Comparison of ENCODE assay signal across 10 cellular contexts in the genomic region with DNA sequence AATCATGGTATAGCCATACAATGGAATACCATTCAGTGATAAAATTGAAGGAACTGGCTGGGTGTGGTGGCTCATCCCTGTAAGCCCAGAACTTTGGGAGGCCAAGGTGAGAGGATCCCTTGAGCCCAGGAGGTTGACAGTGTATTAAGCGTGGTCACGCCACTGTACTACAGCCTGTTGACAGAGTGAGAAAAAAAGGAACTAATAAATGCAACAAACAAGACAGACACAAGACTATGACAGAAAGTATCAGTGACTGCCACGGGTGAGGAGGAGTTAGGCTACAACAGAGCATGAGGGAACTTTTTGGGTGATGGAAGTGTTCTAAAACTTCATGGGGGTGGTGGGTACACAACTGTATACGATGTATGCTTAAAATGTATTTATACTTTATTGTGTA. TPM values are rescaled to one million over a fixed set of nuclear protein-coding genes. Genes with fewer than 3 reads are reported as not detected.
DNase-seq lines count a peak whose midpoint lies in the region; ATAC-seq and TF ChIP-seq lines count a peak whose summit lies in the region.
"Had no signal": no experiment of that assay in that cellular context is flagged by ENCODE, and none has a peak within 500 bp of the region (broad histone marks: within the 10 kb centered on the region; RNA-seq: fewer than 3 reads in every experiment).

No MANE protein-coding gene starts in this region.

- peaks cover 31% of the 10 kb centered on the region for H3K4me1 ChIP-seq in CD8-positive, alpha-beta T cell (ENCODE audit: insufficient read depth, low read length)
- H3K4me1 ChIP-seq in naive thymus-derived CD4-positive, alpha-beta T cell (ENCODE audit: control insufficient read depth in 2 of 2, insufficient read depth in 2 of 2, low read length in 2 of 2) = peaks cover 0 to 19% of the 10 kb centered on the region in 2 donors
- no peaks in the 10 kb centered on the region for H3K4me1 ChIP-seq in mesendoderm (ENCODE audit: control insufficient read depth, low read depth, low read length)
- no peaks in the 10 kb centered on the region for H3K4me1 ChIP-seq in SJCRH30

- WGBS in mesendoderm (ENCODE audit: extremely low coverage, insufficient coverage, low lambda C conversion rate) = no CpG with 5 or more reads among the region's 4 CpGs

- H3K4ac ChIP-seq in mesendoderm (ENCODE audit: low read depth, low read length) = no peak overlapping the region

- H4K5ac ChIP-seq in mesendoderm (ENCODE audit: low read length) = no peak overlapping the region

- H2BK5ac ChIP-seq in mesendoderm (ENCODE audit: low read length) = no peak overlapping the region

- no peaks in the 10 kb centered on the region for H3K27me3 Mint-ChIP-seq in CD8-positive, alpha-beta T cell (ENCODE audit: low read depth)
- no peaks in the 10 kb centered on the region for H3K27me3 Mint-ChIP-seq in activated T-helper 2 cell treated with anti-CD3 and anti-CD28 coated beads, Interferon-gamma antibody, Interleukin-2, Interleukin-4, amounts not matched to agents 10 μg/mL and 5 μg/mL and 100 μg/mL, durations not matched to agents 14 hours and 24 hours and 36 hours (ENCODE audit: low read depth)
- H3K27me3 Mint-ChIP-seq in naive thymus-derived CD4-positive, alpha-beta T cell = no peaks in the 10 kb centered on the region

- CTCF ChIA-PET in CD8-positive, alpha-beta T cell (lab: Charles Lee) = no interaction called here
- CTCF ChIA-PET in naive thymus-derived CD4-positive, alpha-beta T cell (lab: Charles Lee) = no interaction called here

- DNase-seq in CD8-positive, alpha-beta T cell = no peak
- DNase-seq in HFF-Myc (ENCODE audit: extremely low read depth, low read depth) = no peak
- DNase-seq in activated T-helper 2 cell treated with anti-CD3 and anti-CD28 coated beads, Interferon-gamma antibody, Interleukin-2, Interleukin-4, amounts not matched to agents 10 μg/mL and 5 μg/mL and 100 μg/mL, durations not matched to agents 14 hours and 24 hours and 36 hours (ENCODE audit: low spot score) = no peak
- no peak for DNase-seq in naive thymus-derived CD4-positive, alpha-beta T cell
- no peak for DNase-seq in mesendoderm
- no peak for DNase-seq in SJCRH30

- H3K4me2 ChIP-seq in mesendoderm (ENCODE audit: low read length) = no peak overlapping the region

- no peak overlapping the region for H2BK15ac ChIP-seq in mesendoderm (replicated peaks; ENCODE audit: low read depth)

- POLR2A ChIA-PET in CD8-positive, alpha-beta T cell (lab: Charles Lee) = no interaction called here
- POLR2A ChIA-PET in naive thymus-derived CD4-positive, alpha-beta T cell (lab: Charles Lee) = no interaction called here

- H3K4me1 Mint-ChIP-seq in CD8-positive, alpha-beta T cell (ENCODE audit: low read depth) = peaks cover 54% of the 10 kb centered on the region
- peaks cover 41% of the 10 kb centered on the region for H3K4me1 Mint-ChIP-seq in activated T-helper 2 cell treated with anti-CD3 and anti-CD28 coated beads, Interferon-gamma antibody, Interleukin-2, Interleukin-4, amounts not matched to agents 10 μg/mL and 5 μg/mL and 100 μg/mL, durations not matched to agents 14 hours and 24 hours and 36 hours (ENCODE audit: low read depth)
- peaks cover 23 to 62% (median 56%) of the 10 kb centered on the region in 7 donors for H3K4me1 Mint-ChIP-seq in naive thymus-derived CD4-positive, alpha-beta T cell

- no peak overlapping the region for H4K8ac ChIP-seq in mesendoderm (ENCODE audit: low read depth, low read length)

- H3K27ac ChIP-seq in CD8-positive, alpha-beta T cell (ENCODE audit: low read depth, low read length) = no peak overlapping the region
- no peak overlapping the region for H3K27ac ChIP-seq in naive thymus-derived CD4-positive, alpha-beta T cell (ENCODE audit: low read depth, low read length)
- H3K27ac ChIP-seq in mesendoderm (ENCODE audit: low read depth, low read length) (no peak overlapping the region), SJCRH30 (no peak overlapping the region)
- H3K27ac ChIP-seq: RWPE1 had no signal

- peaks cover 22% of the 10 kb centered on the region for H3K36me3 Mint-ChIP-seq in CD8-positive, alpha-beta T cell
- peaks cover 50% of the 10 kb centered on the region for H3K36me3 Mint-ChIP-seq in activated T-helper 2 cell treated with anti-CD3 and anti-CD28 coated beads, Interferon-gamma antibody, Interleukin-2, Interleukin-4, amounts not matched to agents 10 μg/mL and 5 μg/mL and 100 μg/mL, durations not matched to agents 14 hours and 24 hours and 36 hours (ENCODE audit: low read depth)
- H3K36me3 Mint-ChIP-seq in naive thymus-derived CD4-positive, alpha-beta T cell = peaks cover 0 to 27% (median 8%) of the 10 kb centered on the region in 5 donors

- ATAC-seq in CD8-positive, alpha-beta T cell = no peak
- no peak for ATAC-seq in naive thymus-derived CD4-positive, alpha-beta T cell
- ATAC-seq in HG02588 (IDR thresholded peaks at IDR 0.05; ENCODE audit: unreplicated experiment) (no peak), HG02970 (IDR thresholded peaks at IDR 0.05; ENCODE audit: low FRiP score, unreplicated experiment) (no peak)
- ATAC-seq: left lobe of liver had no signal

- H2BK120ac ChIP-seq in mesendoderm (ENCODE audit: low read depth, low read length) = no peak overlapping the region

- H3K27ac Mint-ChIP-seq in CD8-positive, alpha-beta T cell = peak overlapping the region; percentile 74
- H3K27ac Mint-ChIP-seq in activated T-helper 2 cell treated with anti-CD3 and anti-CD28 coated beads, Interferon-gamma antibody, Interleukin-2, Interleukin-4, amounts not matched to agents 10 μg/mL and 5 μg/mL and 100 μg/mL, durations not matched to agents 14 hours and 24 hours and 36 hours = no peak overlapping the region
- H3K27ac Mint-ChIP-seq in naive thymus-derived CD4-positive, alpha-beta T cell = peak overlapping the region in 6 of 9 donors; percentile 1 to 98 (median 40)

- TF ChIP-seq CTCF in CD8-positive, alpha-beta T cell (IDR thresholded peaks at IDR 0.05) = no peak
- TF ChIP-seq CTCF in HFF-Myc (IDR thresholded peaks at IDR 0.05; ENCODE audit: low read depth, low read length, missing control alignments) = no peak

- no peak overlapping the region for H3K9ac ChIP-seq in mesendoderm (ENCODE audit: low read length)

- no peaks in the 10 kb centered on the region for H3K9me3 ChIP-seq in CD8-positive, alpha-beta T cell (ENCODE audit: low read length)
- no peaks in the 10 kb centered on the region for H3K9me3 ChIP-seq in naive thymus-derived CD4-positive, alpha-beta T cell (ENCODE audit: control insufficient read depth in 2 of 3, low read length in 3 of 3)
- H3K9me3 ChIP-seq in SJCRH30 (replicated peaks) = no peaks in the 10 kb centered on the region

- H3K79me2 ChIP-seq in mesendoderm (ENCODE audit: control insufficient read depth, insufficient read depth, low read length) = peaks cover 11% of the 10 kb centered on the region

- no peak overlapping the region for H3K4me3 ChIP-seq in CD8-positive, alpha-beta T cell (ENCODE audit: low read depth, low read length)
- H3K4me3 ChIP-seq in HFF-Myc (replicated peaks; ENCODE audit: low read depth, low read length) (peak overlapping the region; percentile 91), mesendoderm (ENCODE audit: low read length) (no peak overlapping the region), SJCRH30 (no peak overlapping the region)
- no peak overlapping the region for H3K4me3 ChIP-seq in naive thymus-derived CD4-positive, alpha-beta T cell (ENCODE audit: low read length)

- H3K36me3 ChIP-seq in CD8-positive, alpha-beta T cell (ENCODE audit: insufficient read depth, low read length) = no peaks in the 10 kb centered on the region
- peaks cover 0 to 8% (median 0%) of the 10 kb centered on the region in 3 experiments for H3K36me3 ChIP-seq in naive thymus-derived CD4-positive, alpha-beta T cell (ENCODE audit: control insufficient read depth in 2 of 3, insufficient read depth in 3 of 3, low read length in 3 of 3)
- H3K36me3 ChIP-seq in mesendoderm (ENCODE audit: control insufficient read depth, insufficient read depth, low read length) (no peaks in the 10 kb centered on the region), SJCRH30 (no peaks in the 10 kb centered on the region)

- H3K18ac ChIP-seq in mesendoderm (ENCODE audit: low read length) = no peak overlapping the region

- no peaks in the 10 kb centered on the region for H3K27me3 ChIP-seq in CD8-positive, alpha-beta T cell (ENCODE audit: insufficient read depth, low read length)
- H3K27me3 ChIP-seq in naive thymus-derived CD4-positive, alpha-beta T cell (ENCODE audit: control insufficient read depth in 2 of 2, insufficient read depth in 2 of 2, low read length in 2 of 2) = no peaks in the 10 kb centered on the region
- H3K27me3 ChIP-seq in mesendoderm (ENCODE audit: insufficient read depth, low read length, poor library complexity) (no peaks in the 10 kb centered on the region), SJCRH30 (no peaks in the 10 kb centered on the region)

- peaks cover 8% of the 10 kb centered on the region for H3K79me1 ChIP-seq in mesendoderm (ENCODE audit: low read length)

- intact Hi-C loops in CD8-positive, alpha-beta T cell (cut with DNase I, micrococcal nuclease) = loop anchor here (2.0 to 10.0 kb wide), 6 partner anchors 46 to 760 kb away; a partner anchor contains a TSS
- intact Hi-C loops in activated T-helper 2 cell treated with anti-CD3 and anti-CD28 coated beads, Interferon-gamma antibody, Interleukin-2, Interleukin-4, amounts not matched to agents 10 μg/mL and 5 μg/mL and 100 μg/mL, durations not matched to agents 14 hours and 24 hours and 36 hours (cut with micrococcal nuclease) = loop anchor here (10.0 kb wide), 1 partner anchor 270 kb away; a partner anchor contains a TSS
- intact Hi-C loops in naive thymus-derived CD4-positive, alpha-beta T cell (cut with micrococcal nuclease) = loop anchor here in 1 of 2 donors (10.0 kb wide), 3 partner anchors 350 to 1170 kb away; a partner anchor contains a TSS

- H2AK5ac ChIP-seq in mesendoderm (ENCODE audit: low read length) = no peak overlapping the region

- peak overlapping the region; percentile 70 for H3K4me3 Mint-ChIP-seq in CD8-positive, alpha-beta T cell
- H3K4me3 Mint-ChIP-seq in activated T-helper 2 cell treated with anti-CD3 and anti-CD28 coated beads, Interferon-gamma antibody, Interleukin-2, Interleukin-4, amounts not matched to agents 10 μg/mL and 5 μg/mL and 100 μg/mL, durations not matched to agents 14 hours and 24 hours and 36 hours (ENCODE audit: low read depth) = peak overlapping the region; percentile 24
- peak overlapping the region; percentile 75 to 99 (median 87) for H3K4me3 Mint-ChIP-seq in naive thymus-derived CD4-positive, alpha-beta T cell

- no peak overlapping the region for H3K23ac ChIP-seq in mesendoderm (ENCODE audit: low read length)

- no peaks in the 10 kb centered on the region for H3K9me3 Mint-ChIP-seq in CD8-positive, alpha-beta T cell
- no peaks in the 10 kb centered on the region for H3K9me3 Mint-ChIP-seq in activated T-helper 2 cell treated with anti-CD3 and anti-CD28 coated beads, Interferon-gamma antibody, Interleukin-2, Interleukin-4, amounts not matched to agents 10 μg/mL and 5 μg/mL and 100 μg/mL, durations not matched to agents 14 hours and 24 hours and 36 hours
- peaks cover 0 to 1% (median 0%) of the 10 kb centered on the region in 11 donors for H3K9me3 Mint-ChIP-seq in naive thymus-derived CD4-positive, alpha-beta T cell

- H3K56ac ChIP-seq in mesendoderm (ENCODE audit: low read length) = no peak overlapping the region

RNA-seq across cellular contexts. Expression of a gene that starts 2.2 kb away (rescaled TPM):
- total RNA-seq in CD8-positive, alpha-beta T cell = 10 to 100 TPM; 29.4 to 29.7 TPM
- total RNA-seq in activated T-helper 2 cell treated with anti-CD3 and anti-CD28 coated beads, Interferon-gamma antibody, Interleukin-2, Interleukin-4, amounts not matched to agents 10 μg/mL and 5 μg/mL and 100 μg/mL, durations not matched to agents 14 hours and 24 hours and 36 hours = 18.1 and 18.8 TPM in 2 replicates
- 10 to 100 TPM; 30.5 to 48.5 (median 40.3) TPM for total RNA-seq in naive thymus-derived CD4-positive, alpha-beta T cell
- 10 to 100 TPM in 1 of 2 donors, 1 to 10 TPM in 1; 8.8 to 11.3 TPM for polyA plus RNA-seq in naive thymus-derived CD4-positive, alpha-beta T cell
- polyA plus RNA-seq in mesendoderm (2013, experiment 1 of 2) = 3.9 TPM
- 3.9 TPM for polyA plus RNA-seq in mesendoderm (2013, experiment 2 of 2)
- total RNA-seq in SJCRH30 (2014; rRNA removed; shearing (Covaris generic)) = 23.1 and 28.6 TPM in 2 replicates

Comparison
In these comparisons a context has a peak if more than half of its experiments do, and no peak if none do; other contexts are left out.
1. H3K4me3 Mint-ChIP-seq: peak in every context shown above with its lines; median percentile 87 in naive thymus-derived CD4-positive, alpha-beta T cell; 70 in CD8-positive, alpha-beta T cell; 24 in activated T-helper 2 cell treated with anti-CD3 and anti-CD28 coated beads, Interferon-gamma antibody, Interleukin-2, Interleukin-4, amounts not matched to agents 10 μg/mL and 5 μg/mL and 100 μg/mL, durations not matched to agents 14 hours and 24 hours and 36 hours.